ENCODE assay signal across 1 cellular context in genomic region chr1:54378884-54379445, GRCh38.
TF ChIP-seq lines count a peak whose summit lies in the region.

No MANE protein-coding gene starts in this region.

TF ChIP-seq in IMR-90, 13 proteins besides CTCF, POLR2A, EP300 and RAD21:
- TF ChIP-seq SMC3 (IDR thresholded peaks at IDR 0.05; ENCODE audit: low read depth, low read length): no peak
- no peak for TF ChIP-seq BHLHE40 (IDR thresholded peaks at IDR 0.05; ENCODE audit: low read depth, low read length)
- no peak for TF ChIP-seq MAZ (IDR thresholded peaks at IDR 0.05; ENCODE audit: borderline replicate concordance, low read depth, low read length)
- no peak for TF ChIP-seq USF2 (IDR thresholded peaks at IDR 0.05; ENCODE audit: low read depth, low read length)
- TF ChIP-seq CHD1 (IDR thresholded peaks at IDR 0.05; ENCODE audit: low read depth, low read length): no peak
- no peak for TF ChIP-seq RFX5 (IDR thresholded peaks at IDR 0.05; ENCODE audit: low read depth, low read length)
- TF ChIP-seq FOS (IDR thresholded peaks at IDR 0.05; ENCODE audit: low read depth, low read length): no peak
- TF ChIP-seq CEBPB (IDR thresholded peaks at IDR 0.05; ENCODE audit: low read depth, low read length): no peak
- TF ChIP-seq MXI1 (IDR thresholded peaks at IDR 0.05; ENCODE audit: borderline replicate concordance, low read depth, low read length): no peak
- TF ChIP-seq RCOR1 (IDR thresholded peaks at IDR 0.05; ENCODE audit: insufficient replicate concordance, low read length): no peak
- no peak for TF ChIP-seq MAFK (IDR thresholded peaks at IDR 0.05; ENCODE audit: low read depth, low read length)
- TF ChIP-seq NFE2L2 (IDR thresholded peaks at IDR 0.05; ENCODE audit: low read depth, low read length): no peak
- TF ChIP-seq ELK1 (IDR thresholded peaks at IDR 0.05; ENCODE audit: borderline replicate concordance, low read depth, low read length): no peak
